32 cellular contexts compared by ENCODE assay signal in genomic region chr9:31065691-31066090, GRCh38.
"Had no signal": no experiment of that assay in that cellular context is flagged by ENCODE, and none has a peak within 500 bp of the region (broad histone marks: within the 10 kb centered on the region; RNA-seq: fewer than 3 reads in every experiment).

No MANE protein-coding gene starts in this region.

- DNase-seq: activated B cell treated with CpG ODN at 0.5 μM for 24 hours; activated CD4-positive, alpha-beta memory T cell treated with anti-CD3 and anti-CD28 coated beads for 36 hours; activated CD4-positive, alpha-beta T cell treated with anti-CD3 and anti-CD28 coated beads for 4 hours; activated CD4-positive, alpha-beta T cell treated with anti-CD3 and anti-CD28 coated beads, Interleukin-2, amount 10 ng/mL, durations not matched to agents 24 days and 14 days; activated CD4-positive, alpha-beta T cell treated with anti-CD3 and anti-CD28 coated beads, Interleukin-2, amount 50 U/mL, for 1 hour; activated CD4-positive, alpha-beta T cell treated with anti-CD3 and anti-CD28 coated beads, Interleukin-2, amount 50 U/mL, for 4 hours; activated CD4-positive, CD25-positive, alpha-beta regulatory T cell treated with anti-CD3 and anti-CD28 coated beads, Interleukin-2, amount 50 U/mL, for 72 hours; activated CD8-positive, alpha-beta memory T cell treated with anti-CD3 and anti-CD28 coated beads, Interleukin-2, amount 50 U/mL, for 4 hours; activated CD8-positive, alpha-beta T cell treated with anti-CD3 and anti-CD28 coated beads for 36 hours; activated effector memory CD4-positive, alpha-beta T cell treated with anti-CD3 and anti-CD28 coated beads, Interleukin-2, amount 50 U/mL, for 16 hours; activated gamma-delta T cell treated with Interleukin-2 at 50 U/mL for 16 hours; activated naive CD4-positive, alpha-beta T cell; activated naive CD4-positive, alpha-beta T cell treated with anti-CD3 and anti-CD28 coated beads for 36 hours; activated naive CD4-positive, alpha-beta T cell treated with anti-CD3 and anti-CD28 coated beads, Interleukin-2, amount 50 U/mL, for 16 hours; activated naive CD8-positive, alpha-beta T cell treated with anti-CD3 and anti-CD28 coated beads for 36 hours; activated T-cell treated with anti-CD3 and anti-CD28 coated beads for 4 hours; activated T-cell treated with anti-CD3 and anti-CD28 coated beads, Interleukin-2, amount 50 U/mL, for 1 hour; activated T-cell treated with anti-CD3 and anti-CD28 coated beads, Interleukin-2, amount 50 U/mL, for 4 hours; activated T-cell treated with anti-CD3 and anti-CD28 coated beads, Interleukin-2, amount 50 U/mL, for 72 hours; adrenal gland; amniotic stem cell; aorta; body of pancreas; brain microvascular endothelial cell; central memory CD4-positive, alpha-beta T cell; T-helper 1 cell; T-helper 2 cell; T-helper 9 cell had no signal

- H3K27me3 ChIP-seq: adrenal gland, body of pancreas, brain microvascular endothelial cell, breast epithelium had no signal

- H3K36me3 ChIP-seq: adrenal gland, brain microvascular endothelial cell, breast epithelium had no signal

- H3K4me3 ChIP-seq: adrenal gland, body of pancreas, breast epithelium had no signal

- ATAC-seq: activated CD8-positive, alpha-beta T cell treated with anti-CD3 and anti-CD28 coated beads for 36 hours; activated naive CD4-positive, alpha-beta T cell treated with anti-CD3 and anti-CD28 coated beads, Interleukin-2, amount 50 U/mL, for 72 hours; activated T-cell treated with anti-CD3 and anti-CD28 coated beads, Interleukin-2, amount 50 U/mL, for 4 hours; activated T-cell treated with anti-CD3 and anti-CD28 coated beads, Interleukin-2, amount 50 U/mL, for 72 hours; activated T-helper 17 cell treated with anti-CD3 and anti-CD28 coated beads, Interleukin-2, amount 50 U/mL, for 72 hours; body of pancreas had no signal

- H3K4me1 ChIP-seq: adrenal gland, body of pancreas, breast epithelium had no signal

- H3K27ac ChIP-seq: adrenal gland, body of pancreas, brain microvascular endothelial cell, breast epithelium, VCaP had no signal

- H3K9me3 ChIP-seq: adrenal gland, body of pancreas, breast epithelium had no signal
